ENCODE assay signal across 15 cellular contexts in genomic region chr7:37349979-37350590, GRCh38.
DNase-seq lines count a peak whose midpoint lies in the region; ATAC-seq and TF ChIP-seq lines count a peak whose summit lies in the region.
"Had no signal": no experiment of that assay in that cellular context is flagged by ENCODE, and none has a peak within 500 bp of the region (broad histone marks: within the 10 kb centered on the region; RNA-seq: fewer than 3 reads in every experiment).

No MANE protein-coding gene starts in this region.

- H3K9ac ChIP-seq in BLaER1 treated with 17β-estradiol and CSF1 and Interleukin-3, amounts not matched to agents 10 nM and 100 nM = no peak overlapping the region
- H3K9ac ChIP-seq: SK-N-SH had no signal

- H3K4me1 ChIP-seq in BLaER1 treated with 17β-estradiol and CSF1 and Interleukin-3, amounts not matched to agents 10 nM and 100 nM = peaks cover 54 to 63% (median 59%) of the 10 kb centered on the region in 10 experiments
- H3K4me1 ChIP-seq in esophagus squamous epithelium = peaks cover 0 to 21% (median 0%) of the 10 kb centered on the region in 3 donors
- peaks cover 3 to 18% of the 10 kb centered on the region in 2 donors for H3K4me1 ChIP-seq in gastrocnemius medialis

- intact Hi-C loops in esophagus squamous epithelium (cut with DNase I) = no loop called here
- intact Hi-C loops in gastrocnemius medialis (cut with DNase I; ENCODE audit: low total_unique reads) = loop anchor here (10.0 kb wide), 2 partner anchors 95 to 145 kb away; partner anchors contain the start of gene ELMO1

- H3K36me3 ChIP-seq in BLaER1 treated with 17β-estradiol and CSF1 and Interleukin-3, amounts not matched to agents 10 nM and 100 nM = no peaks in the 10 kb centered on the region
- H3K36me3 ChIP-seq in esophagus squamous epithelium (no peaks in the 10 kb centered on the region), gastrocnemius medialis (no peaks in the 10 kb centered on the region)
- H3K36me3 ChIP-seq: right atrium auricular region had no signal

- ATAC-seq in GM18499 (IDR thresholded peaks at IDR 0.05; ENCODE audit: insufficient read depth, unreplicated experiment) = peak; percentile 43
- ATAC-seq in gastrocnemius medialis = no peak

- H4K20me1 ChIP-seq in BLaER1 treated with 17β-estradiol and CSF1 and Interleukin-3, amounts not matched to agents 10 nM and 100 nM = peaks cover 0 to 5% (median 0%) of the 10 kb centered on the region in 11 experiments; a peak in 1 of 22 replicates

- H3K4me3 ChIP-seq in BLaER1 treated with 17β-estradiol and CSF1 and Interleukin-3, amounts not matched to agents 10 nM and 100 nM = no peak overlapping the region
- no peak overlapping the region for H3K4me3 ChIP-seq in esophagus squamous epithelium
- H3K4me3 ChIP-seq in gastrocnemius medialis = no peak overlapping the region
- H3K4me3 ChIP-seq: right atrium auricular region had no signal

- H3K4me2 ChIP-seq in BLaER1 treated with 17β-estradiol and CSF1 and Interleukin-3, amounts not matched to agents 10 nM and 100 nM = peak overlapping the region in 8 of 11 experiments; percentile 16 to 80 (median 51); a peak in 13 of 22 replicates
- H3K4me2 ChIP-seq: SK-N-SH had no signal

- DNase-seq in MV-4-11 (lab: John Stamatoyannopoulos, UW) (peak; percentile 22), esophagus squamous epithelium (lab: John Stamatoyannopoulos, UW) (no peak), gastrocnemius medialis (no peak), COLO829 (ENCODE audit: low spot score) (no peak), GM19238 (ENCODE audit: insufficient read length, low spot score) (no peak)
- no peak for DNase-seq in activated CD8-positive, alpha-beta memory T cell treated with anti-CD3 and anti-CD28 coated beads, Interleukin-2, amount 50 U/mL, for 4 hours
- DNase-seq: activated CD4-positive, alpha-beta T cell treated with anti-CD3 and anti-CD28 coated beads, Interleukin-2, amount 50 U/mL, for 4 hours; Caco-2; endodermal cell; hippocampal formation; Karpas-422; SK-N-SH had no signal

- no peaks in the 10 kb centered on the region for H3K9me3 ChIP-seq in BLaER1 treated with 17β-estradiol and CSF1 and Interleukin-3, amounts not matched to agents 10 nM and 100 nM (replicated peaks in 1 of 11)
- H3K9me3 ChIP-seq in esophagus squamous epithelium = no peaks in the 10 kb centered on the region
- H3K9me3 ChIP-seq in gastrocnemius medialis = no peaks in the 10 kb centered on the region
- H3K9me3 ChIP-seq: Caco-2, right atrium auricular region, SK-N-SH had no signal

- in situ Hi-C loops in gastrocnemius medialis (cut with MboI; ENCODE audit: low sequenced_read_pairs in 4 of 4) = no loop called here

- H3K27me3 ChIP-seq in BLaER1 treated with 17β-estradiol and CSF1 and Interleukin-3, amounts not matched to agents 10 nM and 100 nM = no peaks in the 10 kb centered on the region
- H3K27me3 ChIP-seq in esophagus squamous epithelium (no peaks in the 10 kb centered on the region), gastrocnemius medialis (no peaks in the 10 kb centered on the region)
- H3K27me3 ChIP-seq: right atrium auricular region had no signal

- no peak overlapping the region for H3K27ac ChIP-seq in BLaER1 treated with 17β-estradiol and CSF1 and Interleukin-3, amounts not matched to agents 10 nM and 100 nM
- H3K27ac ChIP-seq in esophagus squamous epithelium (peak overlapping the region in 3 of 4 donors; percentile 16 to 51 (median 18)), gastrocnemius medialis (no peak overlapping the region)

- TF ChIP-seq POLR2A in esophagus squamous epithelium (IDR thresholded peaks at IDR 0.05) = no peak
- TF ChIP-seq POLR2A in gastrocnemius medialis (IDR thresholded peaks at IDR 0.05) = no peak

- WGBS in esophagus squamous epithelium, 2 donors = 67 to 74% methylated on average over 7 to 8 of the region's 8 CpGs

- TF ChIP-seq CTCF in esophagus squamous epithelium (IDR thresholded peaks at IDR 0.05) (no peak), gastrocnemius medialis (IDR thresholded peaks at IDR 0.05 in 4 of 5, conservative IDR thresholded peaks at IDR 0.05 in 1 of 5) (no peak)

Comparison
In these comparisons a context has a peak if more than half of its experiments do, and no peak if none do; other contexts are left out.
1. H3K27ac ChIP-seq: peak in esophagus squamous epithelium (3 of 4); none in BLaER1 treated with 17β-estradiol and CSF1 and Interleukin-3, amounts not matched to agents 10 nM and 100 nM (0 of 11) and gastrocnemius medialis (0 of 4).